Comparison of ENCODE assay signal across 1 cellular context in genomic region chr1:221793439-221794078, GRCh38.
TF ChIP-seq lines count a peak whose summit lies in the region.

No MANE protein-coding gene starts in this region.

TF ChIP-seq in H1, 55 proteins besides CTCF, POLR2A, EP300 and RAD21 (continued from another document):
- TF ChIP-seq, protein P1, sequence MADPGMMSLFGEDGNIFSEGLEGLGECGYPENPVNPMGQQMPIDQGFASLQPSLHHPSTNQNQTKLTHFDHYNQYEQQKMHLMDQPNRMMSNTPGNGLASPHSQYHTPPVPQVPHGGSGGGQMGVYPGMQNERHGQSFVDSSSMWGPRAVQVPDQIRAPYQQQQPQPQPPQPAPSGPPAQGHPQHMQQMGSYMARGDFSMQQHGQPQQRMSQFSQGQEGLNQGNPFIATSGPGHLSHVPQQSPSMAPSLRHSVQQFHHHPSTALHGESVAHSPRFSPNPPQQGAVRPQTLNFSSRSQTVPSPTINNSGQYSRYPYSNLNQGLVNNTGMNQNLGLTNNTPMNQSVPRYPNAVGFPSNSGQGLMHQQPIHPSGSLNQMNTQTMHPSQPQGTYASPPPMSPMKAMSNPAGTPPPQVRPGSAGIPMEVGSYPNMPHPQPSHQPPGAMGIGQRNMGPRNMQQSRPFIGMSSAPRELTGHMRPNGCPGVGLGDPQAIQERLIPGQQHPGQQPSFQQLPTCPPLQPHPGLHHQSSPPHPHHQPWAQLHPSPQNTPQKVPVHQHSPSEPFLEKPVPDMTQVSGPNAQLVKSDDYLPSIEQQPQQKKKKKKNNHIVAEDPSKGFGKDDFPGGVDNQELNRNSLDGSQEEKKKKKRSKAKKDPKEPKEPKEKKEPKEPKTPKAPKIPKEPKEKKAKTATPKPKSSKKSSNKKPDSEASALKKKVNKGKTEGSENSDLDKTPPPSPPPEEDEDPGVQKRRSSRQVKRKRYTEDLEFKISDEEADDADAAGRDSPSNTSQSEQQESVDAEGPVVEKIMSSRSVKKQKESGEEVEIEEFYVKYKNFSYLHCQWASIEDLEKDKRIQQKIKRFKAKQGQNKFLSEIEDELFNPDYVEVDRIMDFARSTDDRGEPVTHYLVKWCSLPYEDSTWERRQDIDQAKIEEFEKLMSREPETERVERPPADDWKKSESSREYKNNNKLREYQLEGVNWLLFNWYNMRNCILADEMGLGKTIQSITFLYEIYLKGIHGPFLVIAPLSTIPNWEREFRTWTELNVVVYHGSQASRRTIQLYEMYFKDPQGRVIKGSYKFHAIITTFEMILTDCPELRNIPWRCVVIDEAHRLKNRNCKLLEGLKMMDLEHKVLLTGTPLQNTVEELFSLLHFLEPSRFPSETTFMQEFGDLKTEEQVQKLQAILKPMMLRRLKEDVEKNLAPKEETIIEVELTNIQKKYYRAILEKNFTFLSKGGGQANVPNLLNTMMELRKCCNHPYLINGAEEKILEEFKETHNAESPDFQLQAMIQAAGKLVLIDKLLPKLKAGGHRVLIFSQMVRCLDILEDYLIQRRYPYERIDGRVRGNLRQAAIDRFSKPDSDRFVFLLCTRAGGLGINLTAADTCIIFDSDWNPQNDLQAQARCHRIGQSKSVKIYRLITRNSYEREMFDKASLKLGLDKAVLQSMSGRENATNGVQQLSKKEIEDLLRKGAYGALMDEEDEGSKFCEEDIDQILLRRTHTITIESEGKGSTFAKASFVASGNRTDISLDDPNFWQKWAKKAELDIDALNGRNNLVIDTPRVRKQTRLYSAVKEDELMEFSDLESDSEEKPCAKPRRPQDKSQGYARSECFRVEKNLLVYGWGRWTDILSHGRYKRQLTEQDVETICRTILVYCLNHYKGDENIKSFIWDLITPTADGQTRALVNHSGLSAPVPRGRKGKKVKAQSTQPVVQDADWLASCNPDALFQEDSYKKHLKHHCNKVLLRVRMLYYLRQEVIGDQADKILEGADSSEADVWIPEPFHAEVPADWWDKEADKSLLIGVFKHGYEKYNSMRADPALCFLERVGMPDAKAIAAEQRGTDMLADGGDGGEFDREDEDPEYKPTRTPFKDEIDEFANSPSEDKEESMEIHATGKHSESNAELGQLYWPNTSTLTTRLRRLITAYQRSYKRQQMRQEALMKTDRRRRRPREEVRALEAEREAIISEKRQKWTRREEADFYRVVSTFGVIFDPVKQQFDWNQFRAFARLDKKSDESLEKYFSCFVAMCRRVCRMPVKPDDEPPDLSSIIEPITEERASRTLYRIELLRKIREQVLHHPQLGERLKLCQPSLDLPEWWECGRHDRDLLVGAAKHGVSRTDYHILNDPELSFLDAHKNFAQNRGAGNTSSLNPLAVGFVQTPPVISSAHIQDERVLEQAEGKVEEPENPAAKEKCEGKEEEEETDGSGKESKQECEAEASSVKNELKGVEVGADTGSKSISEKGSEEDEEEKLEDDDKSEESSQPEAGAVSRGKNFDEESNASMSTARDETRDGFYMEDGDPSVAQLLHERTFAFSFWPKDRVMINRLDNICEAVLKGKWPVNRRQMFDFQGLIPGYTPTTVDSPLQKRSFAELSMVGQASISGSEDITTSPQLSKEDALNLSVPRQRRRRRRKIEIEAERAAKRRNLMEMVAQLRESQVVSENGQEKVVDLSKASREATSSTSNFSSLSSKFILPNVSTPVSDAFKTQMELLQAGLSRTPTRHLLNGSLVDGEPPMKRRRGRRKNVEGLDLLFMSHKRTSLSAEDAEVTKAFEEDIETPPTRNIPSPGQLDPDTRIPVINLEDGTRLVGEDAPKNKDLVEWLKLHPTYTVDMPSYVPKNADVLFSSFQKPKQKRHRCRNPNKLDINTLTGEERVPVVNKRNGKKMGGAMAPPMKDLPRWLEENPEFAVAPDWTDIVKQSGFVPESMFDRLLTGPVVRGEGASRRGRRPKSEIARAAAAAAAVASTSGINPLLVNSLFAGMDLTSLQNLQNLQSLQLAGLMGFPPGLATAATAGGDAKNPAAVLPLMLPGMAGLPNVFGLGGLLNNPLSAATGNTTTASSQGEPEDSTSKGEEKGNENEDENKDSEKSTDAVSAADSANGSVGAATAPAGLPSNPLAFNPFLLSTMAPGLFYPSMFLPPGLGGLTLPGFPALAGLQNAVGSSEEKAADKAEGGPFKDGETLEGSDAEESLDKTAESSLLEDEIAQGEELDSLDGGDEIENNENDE (IDR thresholded peaks at IDR 0.05; ENCODE audit: insufficient replicate concordance, low read length): no peak
- TF ChIP-seq CREB1 (IDR thresholded peaks at IDR 0.05) (no peak), SP1 (IDR thresholded peaks at IDR 0.05; ENCODE audit: low read depth, low read length) (no peak), ASH2L (IDR thresholded peaks at IDR 0.05; ENCODE audit: low read length) (no peak), RFX5 (IDR thresholded peaks at IDR 0.05; ENCODE audit: borderline replicate concordance, low read depth, low read length) (no peak), SIX5 (IDR thresholded peaks at IDR 0.05; ENCODE audit: low read depth, low read length) (no peak), TEAD4 (IDR thresholded peaks at IDR 0.05; ENCODE audit: low read depth, low read length) (no peak), GTF2F1 (IDR thresholded peaks at IDR 0.05; ENCODE audit: borderline replicate concordance, low read depth, low read length) (no peak), CBX8 (IDR thresholded peaks at IDR 0.05; ENCODE audit: borderline replicate concordance, low read depth, low read length) (no peak), FOSL1 (IDR thresholded peaks at IDR 0.05; ENCODE audit: insufficient read depth, low read depth, low read length) (no peak), CHD1 (IDR thresholded peaks at IDR 0.05; ENCODE audit: low read depth, low read length) (no peak), NRF1 (IDR thresholded peaks at IDR 0.05; ENCODE audit: low read depth, low read length) (no peak), ATF3 (IDR thresholded peaks at IDR 0.05; ENCODE audit: insufficient read depth, low read depth, low read length) (no peak), PHF8 (conservative IDR thresholded peaks at IDR 0.05; ENCODE audit: low read depth, low read length) (no peak)
TF ChIP-seq in H1: peak in this region for 0.
